16 cellular contexts compared by ENCODE assay signal in the genomic region with DNA sequence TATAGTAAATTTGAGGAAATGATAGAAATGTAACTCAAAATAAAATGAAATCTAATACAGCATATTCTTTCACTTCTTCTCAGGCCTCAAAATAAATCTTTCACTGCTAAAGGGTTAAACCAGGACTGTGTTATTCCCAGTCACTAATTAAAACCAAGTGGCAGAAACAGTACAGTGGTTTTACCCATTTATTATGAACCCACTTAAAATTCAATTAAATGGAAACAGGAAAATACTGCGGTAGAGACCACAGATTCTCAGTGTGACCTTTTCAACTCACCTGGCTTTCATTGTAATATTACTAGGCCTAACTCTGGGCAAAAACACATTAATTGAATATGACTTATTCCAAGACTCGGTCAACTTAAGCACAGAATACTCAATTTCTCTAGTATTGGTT.
"Had no signal": no experiment of that assay in that cellular context is flagged by ENCODE, and none has a peak within 500 bp of the region (broad histone marks: within the 10 kb centered on the region; RNA-seq: fewer than 3 reads in every experiment).

No MANE protein-coding gene starts in this region.

- DNase-seq: IMR-90, Kasumi-1, KG1, MM.1S, NCI-H1092 treated with DMSO at 0.1 percent for 48 hours, NCI-H1436 treated with DMSO at 0.1 percent for 48 hours, NCI-H1694, NCI-H1930, NCI-H2081, NCI-H2107, NCI-H2227 treated with DMSO at 0.1 percent for 48 hours, NCI-H526 treated with DMSO at 0.1 percent for 48 hours, NCI-H748 treated with DMSO at 0.1 percent for 48 hours, SHP77 had no signal

- ATAC-seq: HepG2 had no signal

- H3K27ac ChIP-seq: RWPE1 had no signal
